1 cellular context compared by ENCODE assay signal in genomic region chr11:64355078-64355940, GRCh38.
TF ChIP-seq lines count a peak whose summit lies in the region.

No MANE protein-coding gene starts in this region.

TF ChIP-seq in GM12878, 131 proteins besides CTCF, POLR2A, EP300 and RAD21 (continues in another document):
- TF ChIP-seq EGR1 (IDR thresholded peaks at IDR 0.05; ENCODE audit: borderline replicate concordance in 1 of 2, low read depth in 2 of 2, low read length in 2 of 2) (no peak), MXI1 (IDR thresholded peaks at IDR 0.05; ENCODE audit: low read depth, low read length) (0 out of 2 replicates have a peak, but pooled peaks have one; percentile 10), KDM1A (IDR thresholded peaks at IDR 0.05; ENCODE audit: borderline replicate concordance) (no peak), MYC (IDR thresholded peaks at IDR 0.05; ENCODE audit: insufficient read depth, insufficient read length, insufficient replicate concordance, low read length, severe bottlenecking) (no peak), SMC3 (IDR thresholded peaks at IDR 0.05; ENCODE audit: borderline replicate concordance, low read length) (peak; percentile 63; the same call in 1 of the 2 replicates), ZBED1 (IDR thresholded peaks at IDR 0.05; ENCODE audit: borderline replicate concordance) (no peak), SPI1 (IDR thresholded peaks at IDR 0.05; ENCODE audit: borderline replicate concordance, insufficient read depth, low read depth, low read length) (no peak), RB1 (IDR thresholded peaks at IDR 0.05; ENCODE audit: borderline replicate concordance) (0 out of 2 replicates have a peak, but pooled peaks have one; percentile 42), SREBF2 (IDR thresholded peaks at IDR 0.05; ENCODE audit: low read length) (no peak), ZZZ3 (IDR thresholded peaks at IDR 0.05; ENCODE audit: control insufficient read depth, insufficient read length, low read depth) (no peak), JUNB (IDR thresholded peaks at IDR 0.05) (no peak), IKZF2 (IDR thresholded peaks at IDR 0.05) (peak; percentile 23 to 27; a peak in 1 of 4 replicates), E4F1 (IDR thresholded peaks at IDR 0.05; ENCODE audit: borderline replicate concordance, partially characterized antibody) (peak; percentile 23), BACH1 (IDR thresholded peaks at IDR 0.05; ENCODE audit: borderline replicate concordance) (0 out of 2 replicates have a peak, but pooled peaks have one; percentile 16), JUND (IDR thresholded peaks at IDR 0.05; ENCODE audit: low read depth, low read length) (peak; percentile 50; the same call in 1 of the 2 replicates), PRDM15 (CRISPR knock-in tag; IDR thresholded peaks at IDR 0.05) (no peak), ZNF207 (IDR thresholded peaks at IDR 0.05; ENCODE audit: borderline replicate concordance) (0 out of 2 replicates have a peak, but pooled peaks have one; percentile 68), ATF7 (IDR thresholded peaks at IDR 0.05; ENCODE audit: low read depth) (0 out of 2 replicates have a peak, but pooled peaks have one; percentile 14), IRF3 (IDR thresholded peaks at IDR 0.05) (no peak), FOS (IDR thresholded peaks at IDR 0.05; ENCODE audit: borderline replicate concordance, extremely low read depth, insufficient read length) (no peak), RUNX3 (IDR thresholded peaks at IDR 0.05; ENCODE audit: low read length) (no peak), SUZ12 (IDR thresholded peaks at IDR 0.05; ENCODE audit: unreplicated experiment) (no peak), ZBTB33 (IDR thresholded peaks at IDR 0.05) (peak; percentile 22; the same call in 1 of the 2 replicates), RELB (IDR thresholded peaks at IDR 0.05; ENCODE audit: low read depth) (0 out of 2 replicates have a peak, but pooled peaks have one; percentile 40), FOXK2 (IDR thresholded peaks at IDR 0.05) (no peak), NR2F1 (conservative IDR thresholded peaks at IDR 0.05) (peak; percentile 64; the same call in 1 of the 2 replicates), MTA2 (IDR thresholded peaks at IDR 0.05; ENCODE audit: low read depth) (0 out of 2 replicates have a peak, but pooled peaks have one; percentile 30), YY1 (IDR thresholded peaks at IDR 0.05; ENCODE audit: low read depth, low read length) (0 out of 2 replicates have a peak, but pooled peaks have one; percentile 42), CHD2 (IDR thresholded peaks at IDR 0.05; ENCODE audit: borderline replicate concordance, low read depth, low read length) (0 out of 2 replicates have a peak, but pooled peaks have one; percentile 9), SMARCA5 (IDR thresholded peaks at IDR 0.05) (peak; percentile 78; the same call in 1 of the 2 replicates), MYB (IDR thresholded peaks at IDR 0.05; ENCODE audit: borderline replicate concordance, low read depth, low read length) (no peak), FOXM1 (IDR thresholded peaks at IDR 0.05; ENCODE audit: low read depth, low read length) (no peak), MEF2B (IDR thresholded peaks at IDR 0.05; ENCODE audit: partially characterized antibody, poor library complexity, severe bottlenecking) (peak; percentile 51), GATAD2B (conservative IDR thresholded peaks at IDR 0.05; ENCODE audit: low read depth) (peak; percentile 44; the same call in 1 of the 2 replicates), BHLHE40 (IDR thresholded peaks at IDR 0.05; ENCODE audit: borderline replicate concordance in 1 of 2, low read depth in 2 of 2, low read length in 1 of 2) (0 out of 4 replicates have a peak, but pooled peaks of 1 of the 2 experiments have one; percentile 29), PKNOX1 (IDR thresholded peaks at IDR 0.05) (peak; percentile 18; the same call in 1 of the 2 replicates), NBN (IDR thresholded peaks at IDR 0.05) (peak; percentile 53; the same call in 1 of the 2 replicates), CBX5 (IDR thresholded peaks at IDR 0.05; ENCODE audit: low read depth) (no peak), RELA (IDR thresholded peaks at IDR 0.05; ENCODE audit: borderline replicate concordance, partially characterized antibody) (peak; percentile 46), EED (IDR thresholded peaks at IDR 0.05; ENCODE audit: low read depth) (no peak), NRF1 (conservative IDR thresholded peaks at IDR 0.05; ENCODE audit: low read depth, low read length) (no peak), DPF2 (IDR thresholded peaks at IDR 0.05) (0 out of 2 replicates have a peak, but pooled peaks have one; percentile 23), PAX5 (IDR thresholded peaks at IDR 0.05; ENCODE audit: borderline replicate concordance, low read depth, low read length) (no peak), CREB1 (IDR thresholded peaks at IDR 0.05; ENCODE audit: low read depth) (0 out of 2 replicates have a peak, but pooled peaks have one; percentile 19), STAT1 (conservative IDR thresholded peaks at IDR 0.05) (no peak), ZNF217 (IDR thresholded peaks at IDR 0.05) (no peak), BCL3 (IDR thresholded peaks at IDR 0.05; ENCODE audit: borderline replicate concordance, insufficient read depth, low read depth, low read length, poor library complexity, severe bottlenecking) (no peak), NFIC (IDR thresholded peaks at IDR 0.05; ENCODE audit: low read depth, low read length) (no peak), ZNF687 (IDR thresholded peaks at IDR 0.05) (no peak)
